ENCODE assay signal across 21 cellular contexts in the genomic region with DNA sequence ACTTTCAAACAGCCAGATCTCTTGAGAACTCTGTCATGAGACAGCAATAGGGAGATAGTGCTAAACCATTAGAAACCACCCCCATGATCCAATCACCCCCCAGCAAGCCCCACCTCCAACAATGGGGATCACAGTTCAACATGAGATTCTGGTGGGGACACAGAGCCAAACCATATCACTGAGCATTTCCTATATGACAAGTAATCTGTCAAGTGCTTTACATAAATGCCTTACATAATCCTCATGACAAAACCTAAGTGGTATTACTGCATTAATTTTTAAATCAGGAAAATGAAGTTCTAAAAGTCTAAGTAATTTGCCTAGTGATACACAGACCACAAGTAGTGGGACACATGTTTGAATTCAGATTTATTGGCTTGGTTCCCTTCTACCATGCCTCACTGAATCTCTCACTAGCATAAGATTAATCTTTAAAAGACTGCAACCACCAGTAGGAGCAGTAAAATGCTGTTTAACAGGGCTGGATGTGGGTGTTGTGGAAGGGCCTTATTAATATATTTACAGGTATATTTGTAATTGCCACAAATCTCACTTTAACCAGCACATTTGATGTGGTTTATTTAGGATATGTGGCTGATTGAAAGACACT.
A peak's percentile ranks its signal among the peaks of the same experiment; 100 is the strongest.
DNase-seq lines count a peak whose midpoint lies in the region; ATAC-seq, FAIRE-seq and TF ChIP-seq lines count a peak whose summit lies in the region.
"Had no signal": no experiment of that assay in that cellular context is flagged by ENCODE, and none has a peak within 500 bp of the region (broad histone marks: within the 10 kb centered on the region; RNA-seq: fewer than 3 reads in every experiment).

No MANE protein-coding gene starts in this region.

- no peaks in the 10 kb centered on the region for H3K4me1 ChIP-seq in adrenal gland (replicated peaks in 1 of 2)
- H3K4me1 ChIP-seq: heart left ventricle, pancreas had no signal

- peak; percentile 91 for ATAC-seq in GM18511 (IDR thresholded peaks at IDR 0.05; ENCODE audit: unreplicated experiment)
- peak; percentile 89 for ATAC-seq in GM21423 (IDR thresholded peaks at IDR 0.05; ENCODE audit: unreplicated experiment)
- peak; percentile 82 for ATAC-seq in HG03066 (IDR thresholded peaks at IDR 0.05; ENCODE audit: low read depth, unreplicated experiment)
- ATAC-seq: heart left ventricle, left colon, pancreas had no signal

- no peak for TF ChIP-seq POLR2A in adrenal gland (IDR thresholded peaks at IDR 0.05)

- H3K36me3 ChIP-seq in adrenal gland (replicated peaks in 1 of 2) (no peaks in the 10 kb centered on the region), WERI-Rb-1 (no peaks in the 10 kb centered on the region)
- H3K36me3 ChIP-seq: heart left ventricle, pancreas had no signal

- DNase-seq in RCC 7860 (ENCODE audit: low spot score) (peak; percentile 15), adrenal gland (no peak), urothelium cell line (ENCODE audit: low spot score) (no peak), NCI-H526 treated with DMSO at 0.1 percent for 48 hours (lab: John Stamatoyannopoulos, UW) (no peak), WERI-Rb-1 (no peak)
- DNase-seq: activated CD4-positive, alpha-beta T cell treated with anti-CD3 and anti-CD28 coated beads for 4 hours; activated T-cell treated with anti-CD3 and anti-CD28 coated beads, Interleukin-2, amount 50 U/mL, for 1 hour; amniotic stem cell; GOT3; heart left ventricle; IMR-90; left colon; NCI-H1048; NCI-H2171 treated with DMSO at 0.1 percent for 48 hours; pancreas; SHP77 had no signal

- H3K4me3 ChIP-seq in adrenal gland (no peak overlapping the region), WERI-Rb-1 (ENCODE audit: low read depth, low read length) (no peak overlapping the region)
- H3K4me3 ChIP-seq: heart left ventricle, pancreas, smooth muscle cell had no signal

- H3K9me3 ChIP-seq in adrenal gland (replicated peaks in 1 of 3) = no peaks in the 10 kb centered on the region
- no peaks in the 10 kb centered on the region for H3K9me3 ChIP-seq in WERI-Rb-1 (ENCODE audit: severe bottlenecking)
- H3K9me3 ChIP-seq: heart left ventricle, pancreas had no signal

- H3K27me3 ChIP-seq in adrenal gland = no peaks in the 10 kb centered on the region
- H3K27me3 ChIP-seq in WERI-Rb-1 (ENCODE audit: insufficient read depth, low read depth, severe bottlenecking) = peaks cover 28% of the 10 kb centered on the region
- H3K27me3 ChIP-seq: heart left ventricle, pancreas had no signal

- H3K27ac ChIP-seq in adrenal gland (no peak overlapping the region), WERI-Rb-1 (no peak overlapping the region)
- H3K27ac ChIP-seq: heart left ventricle, pancreas had no signal

- FAIRE-seq in RCC 7860 (lab: Jason Lieb, UNC) = peak; percentile 72
- FAIRE-seq in urothelium cell line (lab: Jason Lieb, UNC) = no peak
- FAIRE-seq: colon, pancreas had no signal

- no peak for TF ChIP-seq CTCF in adrenal gland (IDR thresholded peaks at IDR 0.05)
- no peak for TF ChIP-seq CTCF in WERI-Rb-1 (IDR thresholded peaks at IDR 0.05; ENCODE audit: low read depth, low read length)

- intact Hi-C loops in adrenal gland (cut with DNase I) = no loop called here
